In genomic region chr10:74081192-74081803, GRCh38 we compare ENCODE assay signal across 1 cellular context.
TF ChIP-seq lines count a peak whose summit lies in the region.

No MANE protein-coding gene starts in this region.

TF ChIP-seq in K562, 482 proteins besides CTCF, POLR2A, EP300 and RAD21 (continued from another document and continues in another):
- TF ChIP-seq TFE3 (CRISPR knock-in tag; IDR thresholded peaks at IDR 0.05): no peak
- TF ChIP-seq ZNF316 (IDR thresholded peaks at IDR 0.05): no peak
- TF ChIP-seq CBFB (CRISPR knock-in tag; IDR thresholded peaks at IDR 0.05): no peak
- no peak for TF ChIP-seq RBM22 (IDR thresholded peaks at IDR 0.05; ENCODE audit: low read depth, low read length, poor library complexity, severe bottlenecking)
- peak in 1 of 2 experiments; percentile 33; a peak in 1 of 4 replicates for TF ChIP-seq RCOR1 (IDR thresholded peaks at IDR 0.05; ENCODE audit: borderline replicate concordance in 1 of 2, low read depth in 2 of 2, low read length in 2 of 2)
- TF ChIP-seq CTCFL (IDR thresholded peaks at IDR 0.05; ENCODE audit: borderline replicate concordance, insufficient read depth, low read depth, low read length, poor library complexity, severe bottlenecking): peak; percentile 73
- TF ChIP-seq E2F1 (CRISPR knock-in tag; IDR thresholded peaks at IDR 0.05): 0 out of 2 replicates have a peak, but pooled peaks have one; percentile 28
- TF ChIP-seq TSHZ1 (CRISPR knock-in tag; IDR thresholded peaks at IDR 0.05): no peak
- no peak for TF ChIP-seq ZNF766 (CRISPR knock-in tag; conservative IDR thresholded peaks at IDR 0.05)
- TF ChIP-seq SREBF2 (CRISPR knock-in tag; IDR thresholded peaks at IDR 0.05): no peak
- peak; percentile 78; the same call in 1 of the 2 replicates for TF ChIP-seq ARID3A (IDR thresholded peaks at IDR 0.05; ENCODE audit: borderline replicate concordance, low read depth, low read length)
- no peak for TF ChIP-seq SMARCA4 (IDR thresholded peaks at IDR 0.05)
- no peak for TF ChIP-seq HMG20A (CRISPR knock-in tag; conservative IDR thresholded peaks at IDR 0.05)
- no peak for TF ChIP-seq CREB5 (CRISPR knock-in tag; IDR thresholded peaks at IDR 0.05)
- TF ChIP-seq RNF219 (CRISPR knock-in tag; IDR thresholded peaks at IDR 0.05): no peak
- 0 out of 2 replicates have a peak, but pooled peaks have one; percentile 25 for TF ChIP-seq CEBPG (CRISPR knock-in tag; IDR thresholded peaks at IDR 0.05)
- TF ChIP-seq CEBPG (tag; conservative IDR thresholded peaks at IDR 0.05 in 1 of 2, IDR thresholded peaks at IDR 0.05 in 1 of 2): no peak
- TF ChIP-seq ID3 (CRISPR knock-in tag; IDR thresholded peaks at IDR 0.05): no peak
- TF ChIP-seq ID3 (tag; IDR thresholded peaks at IDR 0.05): no peak
- 0 out of 2 replicates have a peak, but pooled peaks have one; percentile 32 for TF ChIP-seq GABPB1 (CRISPR knock-in tag; IDR thresholded peaks at IDR 0.05)
- peak; percentile 66; the same call in 1 of the 2 replicates for TF ChIP-seq ZNF384 (IDR thresholded peaks at IDR 0.05; ENCODE audit: low read depth, low read length)
- TF ChIP-seq ZNF707 (CRISPR knock-in tag; conservative IDR thresholded peaks at IDR 0.05): no peak
- no peak for TF ChIP-seq SRSF9 (IDR thresholded peaks at IDR 0.05; ENCODE audit: borderline replicate concordance, low read depth, low read length)
- TF ChIP-seq C11orf30 (IDR thresholded peaks at IDR 0.05; ENCODE audit: low read depth): no peak
- no peak for TF ChIP-seq SUPT5H (IDR thresholded peaks at IDR 0.05)
- TF ChIP-seq PURB (CRISPR knock-in tag; IDR thresholded peaks at IDR 0.05; ENCODE audit: low read depth): no peak
- no peak for TF ChIP-seq RBM25 (IDR thresholded peaks at IDR 0.05; ENCODE audit: low read depth, low read length, severe bottlenecking)
- no peak for TF ChIP-seq MCM2 (IDR thresholded peaks at IDR 0.05; ENCODE audit: low read depth)
- no peak for TF ChIP-seq HDAC2 (IDR thresholded peaks at IDR 0.05)
- no peak for TF ChIP-seq RFX1 (IDR thresholded peaks at IDR 0.05)
- TF ChIP-seq SIN3A (IDR thresholded peaks at IDR 0.05; ENCODE audit: borderline replicate concordance in 2 of 2, control insufficient read depth in 1 of 2, low read depth in 2 of 2, low read length in 2 of 2): no peak
- no peak for TF ChIP-seq HIVEP1 (CRISPR knock-in tag; IDR thresholded peaks at IDR 0.05)
- no peak for TF ChIP-seq BCLAF1 (IDR thresholded peaks at IDR 0.05; ENCODE audit: borderline replicate concordance in 1 of 2, control insufficient read depth in 1 of 2, low read depth in 2 of 2, low read length in 1 of 2)
- no peak for TF ChIP-seq ZNF79 (CRISPR knock-in tag; IDR thresholded peaks at IDR 0.05; ENCODE audit: low read depth)
- TF ChIP-seq RBM17 (IDR thresholded peaks at IDR 0.05; ENCODE audit: borderline replicate concordance, low read depth, low read length): no peak
- no peak for TF ChIP-seq STAT6 (CRISPR knock-in tag; IDR thresholded peaks at IDR 0.05)
- no peak for TF ChIP-seq ZC3H11A (IDR thresholded peaks at IDR 0.05; ENCODE audit: low read depth, low read length)
- 0 out of 2 replicates have a peak, but pooled peaks have one; percentile 21 for TF ChIP-seq ZEB2 (IDR thresholded peaks at IDR 0.05)
- no peak for TF ChIP-seq ZNF445 (CRISPR knock-in tag; IDR thresholded peaks at IDR 0.05; ENCODE audit: low read depth)
- TF ChIP-seq ZFP1 (CRISPR knock-in tag; IDR thresholded peaks at IDR 0.05): no peak
- no peak for TF ChIP-seq POLR3A (IDR thresholded peaks at IDR 0.05; ENCODE audit: borderline replicate concordance, extremely low read depth, insufficient read depth, insufficient read length)
- TF ChIP-seq ZKSCAN1 (IDR thresholded peaks at IDR 0.05; ENCODE audit: low read depth, low read length): no peak
